ENCODE assay signal across 27 cellular contexts in the genomic region with DNA sequence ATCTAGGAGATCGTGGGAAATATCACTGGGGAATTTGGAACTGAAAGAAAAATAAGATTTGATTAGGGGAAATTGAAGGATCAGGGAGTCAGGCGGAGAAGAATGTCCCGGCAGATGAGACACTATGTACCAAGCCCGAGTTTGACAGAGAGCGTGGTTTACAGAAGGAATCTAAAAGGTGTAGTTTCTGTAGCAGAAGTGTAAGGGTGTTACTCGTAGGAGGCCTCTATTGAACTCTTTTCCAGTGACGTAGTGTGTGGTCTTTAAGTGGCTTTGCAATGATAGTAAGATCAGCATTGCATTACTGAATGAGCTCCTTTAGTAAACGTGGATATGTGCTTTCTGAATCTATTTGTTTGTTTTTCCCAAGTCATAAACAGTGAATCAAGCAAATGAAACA. TPM values are rescaled to one million over a fixed set of nuclear protein-coding genes. Genes with fewer than 3 reads are reported as not detected.
DNase-seq lines count a peak whose midpoint lies in the region; ATAC-seq, FAIRE-seq and TF ChIP-seq lines count a peak whose summit lies in the region.
"Had no signal": no experiment of that assay in that cellular context is flagged by ENCODE, and none has a peak within 500 bp of the region (broad histone marks: within the 10 kb centered on the region; RNA-seq: fewer than 3 reads in every experiment).

No MANE protein-coding gene starts in this region.

- no peak for DNase-seq in activated naive CD8-positive, alpha-beta T cell treated with anti-CD3 and anti-CD28 coated beads, Interleukin-2, amount 10 ng/mL, durations not matched to agents 7 days and 5 days
- DNase-seq in activated naive CD8-positive, alpha-beta T cell treated with anti-CD3 and anti-CD28 coated beads for 36 hours = no peak
- no peak for DNase-seq in H1 (ENCODE audit: low read depth in 1 of 2, low spot score in 2 of 2)
- DNase-seq in SHP77 treated with DMSO at 0.1 percent for 48 hours (lab: John Stamatoyannopoulos, UW) = no peak
- no peak for DNase-seq in GM20000 (ENCODE audit: low spot score)
- DNase-seq: 8988T; ACHN; AML-193; BE2C; CD4-positive, alpha-beta T cell; CD8-positive, alpha-beta memory T cell; DMS 273 treated with DMSO at 0.1 percent for 48 hours; DMS79; EL; GDM1; HFFc6 had no signal

- H3K4me2 ChIP-seq in H1 (ENCODE audit: insufficient read depth in 1 of 2, low read depth in 2 of 2, low read length in 2 of 2) = no peak overlapping the region
- H3K4me2 ChIP-seq: A549; BLaER1 treated with 17β-estradiol and CSF1 and Interleukin-3, amounts not matched to agents 10 nM and 100 nM; GM23338 had no signal

- H3K23me2 ChIP-seq in H1 (ENCODE audit: low read depth, low read length) = no peaks in the 10 kb centered on the region

- no peak for TF ChIP-seq EP300 in H1 (IDR thresholded peaks at IDR 0.05; ENCODE audit: borderline replicate concordance in 1 of 2, low read depth in 2 of 2, low read length in 2 of 2)

- WGBS in H1 (ENCODE audit: extremely low coverage in 1 of 2, insufficient coverage in 1 of 2, insufficient read length in 1 of 2, insufficient replicate concordance in 2 of 2, low coverage in 1 of 2, low lambda C conversion rate in 2 of 2, missing lambda C conversion rate in 1 of 2), 2 experiments = 87% methylated on average over 8 of the region's 8 CpGs; no CpG with 5 or more reads in 1 of the 2 experiments

- no peaks in the 10 kb centered on the region for H3K4me1 ChIP-seq in H1 (replicated peaks in 1 of 4; ENCODE audit: control insufficient read depth in 3 of 4, insufficient read depth in 4 of 4, low read length in 3 of 4)
- H3K4me1 ChIP-seq: A549, BE2C had no signal

- no peak overlapping the region for H2BK5ac ChIP-seq in H1 (ENCODE audit: low read depth, low read length)

- H3K36me3 Mint-ChIP-seq in activated naive CD8-positive, alpha-beta T cell treated with anti-CD3 and anti-CD28 coated beads, Interleukin-2, amount 10 ng/mL, durations not matched to agents 7 days and 5 days = peaks cover 53% of the 10 kb centered on the region
- H3K36me3 Mint-ChIP-seq in activated naive CD8-positive, alpha-beta T cell treated with anti-CD3 and anti-CD28 coated beads for 36 hours = no peaks in the 10 kb centered on the region
- H3K36me3 Mint-ChIP-seq in activated T-helper 17 cell treated with anti-CD3 and anti-CD28 coated beads, Interleukin-2, amount 50 U/mL, for 72 hours (ENCODE audit: low read depth) = no peaks in the 10 kb centered on the region
- H3K36me3 Mint-ChIP-seq: CD14-positive monocyte; CD8-positive, alpha-beta memory T cell had no signal

- H3K27ac ChIP-seq in H1 (ENCODE audit: low read depth, low read length) = no peak overlapping the region
- H3K27ac ChIP-seq: A549; BLaER1 treated with 17β-estradiol and CSF1 and Interleukin-3, amounts not matched to agents 10 nM and 100 nM had no signal

- FAIRE-seq in H1 (lab: Jason Lieb, UNC) = no peak
- FAIRE-seq: A549, D721Med, GM12878, GM19239, H54 had no signal

- no peak overlapping the region for H4K8ac ChIP-seq in H1 (ENCODE audit: extremely low read depth, insufficient read depth, low read length)

- TF ChIP-seq RAD21 in H1 (IDR thresholded peaks at IDR 0.05 in 1 of 2, conservative IDR thresholded peaks at IDR 0.05 in 1 of 2; ENCODE audit: low read depth in 2 of 2, low read length in 2 of 2) = no peak

- H3K9me3 ChIP-seq in H1 (ENCODE audit: insufficient read depth in 2 of 2, low read depth in 1 of 2, low read length in 1 of 2) = no peaks in the 10 kb centered on the region
- H3K9me3 ChIP-seq: A549; BE2C; BLaER1 treated with 17β-estradiol and CSF1 and Interleukin-3, amounts not matched to agents 10 nM and 100 nM; HAP-1 had no signal

- H3K23ac ChIP-seq in H1 (ENCODE audit: insufficient read length) = no peak overlapping the region

- H3K27ac Mint-ChIP-seq in activated naive CD8-positive, alpha-beta T cell treated with anti-CD3 and anti-CD28 coated beads, Interleukin-2, amount 10 ng/mL, durations not matched to agents 7 days and 5 days = peak overlapping the region; percentile 3
- H3K27ac Mint-ChIP-seq in activated naive CD8-positive, alpha-beta T cell treated with anti-CD3 and anti-CD28 coated beads for 36 hours = no peak overlapping the region
- H3K27ac Mint-ChIP-seq in activated T-helper 17 cell treated with anti-CD3 and anti-CD28 coated beads, Interleukin-2, amount 50 U/mL, for 72 hours = no peak overlapping the region
- H3K27ac Mint-ChIP-seq: CD14-positive monocyte; CD4-positive, alpha-beta T cell; CD8-positive, alpha-beta memory T cell; GM23338; HFFc6 had no signal

- no peak overlapping the region for H2BK12ac ChIP-seq in H1 (ENCODE audit: low read depth, low read length)

- no peak overlapping the region for H4K5ac ChIP-seq in H1 (ENCODE audit: insufficient read length, low read depth, low read length)

- H3K9me3 Mint-ChIP-seq in activated naive CD8-positive, alpha-beta T cell treated with anti-CD3 and anti-CD28 coated beads, Interleukin-2, amount 10 ng/mL, durations not matched to agents 7 days and 5 days = peaks cover 7% of the 10 kb centered on the region
- no peaks in the 10 kb centered on the region for H3K9me3 Mint-ChIP-seq in activated naive CD8-positive, alpha-beta T cell treated with anti-CD3 and anti-CD28 coated beads for 36 hours
- no peaks in the 10 kb centered on the region for H3K9me3 Mint-ChIP-seq in activated T-helper 17 cell treated with anti-CD3 and anti-CD28 coated beads, Interleukin-2, amount 50 U/mL, for 72 hours
- H3K9me3 Mint-ChIP-seq: CD4-positive, alpha-beta T cell; CD8-positive, alpha-beta memory T cell; GM23338; HFFc6 had no signal

- no peak overlapping the region for H4K91ac ChIP-seq in H1 (replicated peaks; ENCODE audit: insufficient read length, low read length)

- no peak for TF ChIP-seq POLR2A in H1 (IDR thresholded peaks at IDR 0.05; ENCODE audit: control extremely low read depth in 1 of 2, low read depth in 2 of 2, low read length in 2 of 2)

- H2AK5ac ChIP-seq in H1 (ENCODE audit: low read depth, low read length) = no peak overlapping the region

- no peak overlapping the region for H3K4me3 Mint-ChIP-seq in activated naive CD8-positive, alpha-beta T cell treated with anti-CD3 and anti-CD28 coated beads, Interleukin-2, amount 10 ng/mL, durations not matched to agents 7 days and 5 days
- no peak overlapping the region for H3K4me3 Mint-ChIP-seq in activated naive CD8-positive, alpha-beta T cell treated with anti-CD3 and anti-CD28 coated beads for 36 hours
- H3K4me3 Mint-ChIP-seq in activated T-helper 17 cell treated with anti-CD3 and anti-CD28 coated beads, Interleukin-2, amount 50 U/mL, for 72 hours = no peak overlapping the region
- H3K4me3 Mint-ChIP-seq: CD14-positive monocyte; CD4-positive, alpha-beta T cell; CD8-positive, alpha-beta memory T cell; GM23338; HFFc6 had no signal

- no peaks in the 10 kb centered on the region for H3K79me2 ChIP-seq in H1 (ENCODE audit: control insufficient read depth in 1 of 2, insufficient read depth in 2 of 2, low read length in 2 of 2)

- H3K36me3 ChIP-seq in H1 (ENCODE audit: control insufficient read depth in 2 of 4, insufficient read depth in 4 of 4, low read length in 3 of 4) = no peaks in the 10 kb centered on the region
- H3K36me3 ChIP-seq: BE2C; BLaER1 treated with 17β-estradiol and CSF1 and Interleukin-3, amounts not matched to agents 10 nM and 100 nM; HAP-1 had no signal

- no peaks in the 10 kb centered on the region for H3K79me1 ChIP-seq in H1 (ENCODE audit: low read depth, low read length)

- H3K18ac ChIP-seq in H1 (ENCODE audit: extremely low read depth, low read length) = no peak overlapping the region

- no peak for ATAC-seq in activated naive CD8-positive, alpha-beta T cell treated with anti-CD3 and anti-CD28 coated beads, Interleukin-2, amount 10 ng/mL, durations not matched to agents 7 days and 5 days (ENCODE audit: low read depth)
- peak; percentile 26 for ATAC-seq in activated T-helper 17 cell treated with anti-CD3 and anti-CD28 coated beads, Interleukin-2, amount 50 U/mL, for 72 hours (replicated peaks)
- ATAC-seq in HG03432 (IDR thresholded peaks at IDR 0.05; ENCODE audit: unreplicated experiment) = no peak
- ATAC-seq: A549, GM12878, GM23338 had no signal

- CTCF ChIA-PET in H1 (lab: Charles Lee; ENCODE audit: partially characterized antibody) = interaction anchor here (0.8 to 1.5 kb wide), 8 partner anchors 11 to 384 kb away, joined by 3 to 5 read pairs (median 3); no protein-coding TSS in a partner anchor

- POLR2A ChIA-PET in activated naive CD8-positive, alpha-beta T cell treated with anti-CD3 and anti-CD28 coated beads, Interleukin-2, amount 10 ng/mL, durations not matched to agents 7 days and 5 days (lab: Charles Lee) = interaction anchor here (0.7 kb wide), 1 partner anchor 16 kb away, joined by 3 read pairs; no protein-coding TSS in a partner anchor
- POLR2A ChIA-PET in H1 (lab: Charles Lee; ENCODE audit: partially characterized antibody) = no interaction called here

- H2BK15ac ChIP-seq in H1 (ENCODE audit: low read length) = no peak overlapping the region

- no peaks in the 10 kb centered on the region for H4K20me1 ChIP-seq in H1 (replicated peaks in 1 of 2; ENCODE audit: control insufficient read depth in 1 of 2, insufficient read depth in 2 of 2, low read length in 2 of 2)
- H4K20me1 ChIP-seq: BLaER1 treated with 17β-estradiol and CSF1 and Interleukin-3, amounts not matched to agents 10 nM and 100 nM had no signal

- H3K14ac ChIP-seq in H1 (ENCODE audit: insufficient read length) = no peak overlapping the region

- 0 out of 2 replicates have a peak overlapping the region, but pooled peaks have one; percentile 23 for H2AFZ ChIP-seq in H1 (ENCODE audit: low read length)
- H2AFZ ChIP-seq: GM23338 had no signal

- no peak overlapping the region for H3K4me3 ChIP-seq in H1 (ENCODE audit: extremely low read depth in 1 of 4, insufficient read depth in 2 of 4, low read depth in 3 of 4, low read length in 4 of 4)
- H3K4me3 ChIP-seq: A549; BLaER1 treated with 17β-estradiol and CSF1 and Interleukin-3, amounts not matched to agents 10 nM and 100 nM; GM12878; GM23338; HAP-1 had no signal

- no peak overlapping the region for H2BK20ac ChIP-seq in H1 (ENCODE audit: low read length)

- H3K56ac ChIP-seq in H1 (replicated peaks; ENCODE audit: insufficient read length, low read depth, low read length) = no peak overlapping the region

- no peaks in the 10 kb centered on the region for H3K27me3 Mint-ChIP-seq in activated naive CD8-positive, alpha-beta T cell treated with anti-CD3 and anti-CD28 coated beads, Interleukin-2, amount 10 ng/mL, durations not matched to agents 7 days and 5 days
- H3K27me3 Mint-ChIP-seq in activated naive CD8-positive, alpha-beta T cell treated with anti-CD3 and anti-CD28 coated beads for 36 hours = no peaks in the 10 kb centered on the region
- no peaks in the 10 kb centered on the region for H3K27me3 Mint-ChIP-seq in activated T-helper 17 cell treated with anti-CD3 and anti-CD28 coated beads, Interleukin-2, amount 50 U/mL, for 72 hours
- H3K27me3 Mint-ChIP-seq: CD4-positive, alpha-beta T cell had no signal

- peaks cover 62% of the 10 kb centered on the region for H3K4me1 Mint-ChIP-seq in activated naive CD8-positive, alpha-beta T cell treated with anti-CD3 and anti-CD28 coated beads, Interleukin-2, amount 10 ng/mL, durations not matched to agents 7 days and 5 days
- H3K4me1 Mint-ChIP-seq in activated naive CD8-positive, alpha-beta T cell treated with anti-CD3 and anti-CD28 coated beads for 36 hours = peaks cover 20% of the 10 kb centered on the region
- peaks cover 21% of the 10 kb centered on the region for H3K4me1 Mint-ChIP-seq in activated T-helper 17 cell treated with anti-CD3 and anti-CD28 coated beads, Interleukin-2, amount 50 U/mL, for 72 hours
- H3K4me1 Mint-ChIP-seq: CD14-positive monocyte, GM23338 had no signal

- H2BK120ac ChIP-seq in H1 (replicated peaks; ENCODE audit: low read depth, low read length) = no peak overlapping the region

- H3K4ac ChIP-seq in H1 (replicated peaks; ENCODE audit: insufficient read length, low read depth, low read length) = no peak overlapping the region

- no peak for TF ChIP-seq CTCF in H1 (IDR thresholded peaks at IDR 0.05; ENCODE audit: control extremely low read depth in 1 of 3, insufficient read depth in 1 of 3, low read depth in 1 of 3, low read length in 3 of 3)
- no peak for TF ChIP-seq CTCF in GM20000 (IDR thresholded peaks at IDR 0.05; ENCODE audit: extremely low read depth, missing control alignments)

- no peak overlapping the region for H3K9ac ChIP-seq in H1 (replicated peaks in 1 of 4; ENCODE audit: extremely low read depth in 1 of 4, low read depth in 3 of 4, low read length in 3 of 4)
- H3K9ac ChIP-seq: BLaER1 treated with 17β-estradiol and CSF1 and Interleukin-3, amounts not matched to agents 10 nM and 100 nM had no signal

- H3K27me3 ChIP-seq in H1 (replicated peaks in 1 of 4; ENCODE audit: control insufficient read depth in 3 of 4, extremely low read depth in 1 of 4, insufficient read depth in 3 of 4, low read length in 3 of 4) = no peaks in the 10 kb centered on the region
- H3K27me3 ChIP-seq: BE2C; BLaER1 treated with 17β-estradiol and CSF1 and Interleukin-3, amounts not matched to agents 10 nM and 100 nM had no signal

RNA-seq across cellular contexts. Expression of gene CDKN2B, which starts 59.3 kb away (rescaled TPM):
- 1 to 10 TPM; 1.4 to 2.1 TPM for total RNA-seq in activated naive CD8-positive, alpha-beta T cell treated with anti-CD3 and anti-CD28 coated beads, Interleukin-2, amount 10 ng/mL, durations not matched to agents 7 days and 5 days
- not detected for total RNA-seq in activated naive CD8-positive, alpha-beta T cell treated with anti-CD3 and anti-CD28 coated beads for 36 hours
- under 1 TPM; 0.19 to 0.76 TPM for total RNA-seq in activated T-helper 17 cell treated with anti-CD3 and anti-CD28 coated beads, Interleukin-2, amount 50 U/mL, for 72 hours
- 0.31 and 0.88 TPM in 2 replicates for total RNA-seq in H1 (2021; fragmentation: NEBNext Ultra II Directional; extraction: Animal tissue kit (Norgen Biotek cat#: 25700))
- polyA plus RNA-seq in H1 (2011; rRNA removed) = 0.11 and 0.20 TPM in 2 replicates
- 0.06 TPM for polyA plus RNA-seq in H1 (2011; cell fraction: cytosol; rRNA removed)
- polyA plus RNA-seq in H1 (2011; cell fraction: nucleus; rRNA removed) = 0.07 TPM
- polyA plus RNA-seq in H1 (2012, experiment 1 of 2) = 0.10 to 0.80 TPM (median 0.17 TPM) in 4 replicates
- not detected for polyA plus RNA-seq in H1 (2012, experiment 2 of 2)
- polyA plus RNA-seq in H1 (2013, experiment 1 of 2) = 0.10 TPM
- 0.15 TPM for polyA plus RNA-seq in H1 (2013, experiment 2 of 2)
- not detected in 2 replicates for polyA minus RNA-seq in H1 (2011; rRNA and poly(A)+ RNA removed)
- not detected for polyA minus RNA-seq in H1 (2011; cell fraction: cytosol; rRNA and poly(A)+ RNA removed)
- polyA minus RNA-seq in H1 (2011; cell fraction: nucleus; rRNA and poly(A)+ RNA removed) = 2.1 TPM
- total RNA-seq: CD4-positive, alpha-beta T cell had no signal
- polyA plus RNA-seq: A549 had no signal
